Comparison of ENCODE assay signal across 8 cellular contexts in genomic region chr9:121566401-121567141, GRCh38.
DNase-seq lines count a peak whose midpoint lies in the region; TF ChIP-seq lines count a peak whose summit lies in the region.

No MANE protein-coding gene starts in this region.

- peak; percentile 35 for DNase-seq in LHCN-M2 (ENCODE audit: low read depth)
- peak; percentile 63 for DNase-seq in cerebellar cortex (ENCODE audit: low spot score)
- peak; percentile 46 for DNase-seq in kidney tubule cell (ENCODE audit: low spot score)
- peak; percentile 47 for DNase-seq in stromal cell of bone marrow (ENCODE audit: low read depth)
- DNase-seq in globus pallidus (ENCODE audit: low spot score) = no peak
- no peak for DNase-seq in NAMALWA (ENCODE audit: low spot score)
- DNase-seq in SHP77 (lab: John Stamatoyannopoulos, UW) = no peak
- no peak for DNase-seq in erythroblast (lab: John Stamatoyannopoulos, UW)

- no peak for TF ChIP-seq POLR2A in erythroblast (IDR thresholded peaks at IDR 0.05; ENCODE audit: low read length)

Comparison
In these comparisons a context has a peak if more than half of its experiments do, and no peak if none do; other contexts are left out.
1. DNase-seq: peak in LHCN-M2 (single experiment), cerebellar cortex (single experiment), kidney tubule cell (single experiment) and stromal cell of bone marrow (single experiment); none in globus pallidus (single experiment), NAMALWA (single experiment), SHP77 (0 of 2) and erythroblast (0 of 2).